ENCODE assay signal across 21 cellular contexts in genomic region chr2:41913311-41913710, GRCh38.
DNase-seq lines count a peak whose midpoint lies in the region; ATAC-seq and TF ChIP-seq lines count a peak whose summit lies in the region.
"Had no signal": no experiment of that assay in that cellular context is flagged by ENCODE, and none has a peak within 500 bp of the region (broad histone marks: within the 10 kb centered on the region; RNA-seq: fewer than 3 reads in every experiment).

No MANE protein-coding gene starts in this region.

- POLR2A ChIA-PET in IMR-90 (lab: Charles Lee; ENCODE audit: unreplicated experiment): no interaction called here
- POLR2A ChIA-PET in CD4-positive, alpha-beta T cell (lab: Charles Lee): no interaction called here

- H2AFZ ChIP-seq in IMR-90 (replicated peaks; ENCODE audit: low read length, poor library complexity): no peak overlapping the region

- H3K56ac ChIP-seq in IMR-90 (ENCODE audit: extremely low read depth, insufficient read depth, low read length): no peak overlapping the region

- H4K20me1 ChIP-seq in IMR-90 (ENCODE audit: insufficient read depth, low read length): no peaks in the 10 kb centered on the region

- no peak overlapping the region for H2AK5ac ChIP-seq in IMR-90 (ENCODE audit: low read depth, low read length)

- no TSS peak for BruUV-seq in IMR-90 (replicated peaks; lab: Mats Ljungman, UMichigan)

- no peak overlapping the region for H2BK20ac ChIP-seq in IMR-90 (ENCODE audit: low read depth, low read length)

- H3K79me1 ChIP-seq in IMR-90 (ENCODE audit: low read depth in 1 of 2, low read length in 2 of 2): no peaks in the 10 kb centered on the region

- no peak overlapping the region for H3K4ac ChIP-seq in IMR-90 (ENCODE audit: low read depth, low read length)

- no peak for TF ChIP-seq RAD21 in IMR-90 (IDR thresholded peaks at IDR 0.05; ENCODE audit: low read length)

- no peak overlapping the region for H3K4me3 ChIP-seq in IMR-90 (ENCODE audit: insufficient read depth, low read depth, low read length)
- no peak overlapping the region for H3K4me3 ChIP-seq in body of pancreas
- H3K4me3 ChIP-seq in left lung: no peak overlapping the region

- in situ Hi-C loops in IMR-90 (cut with MboI; ENCODE audit: low sequenced_read_pairs): no loop called here

- TF ChIP-seq CTCF in IMR-90 (conservative IDR thresholded peaks at IDR 0.05; ENCODE audit: low read depth, low read length) (no peak), body of pancreas (IDR thresholded peaks at IDR 0.05) (no peak), left lung (IDR thresholded peaks at IDR 0.05) (no peak)
- no peak for TF ChIP-seq CTCF in CD4-positive, alpha-beta T cell (IDR thresholded peaks at IDR 0.05)

- H3K4me2 ChIP-seq in IMR-90 (ENCODE audit: low read depth, low read length): no peak overlapping the region

- H2AK9ac ChIP-seq in IMR-90 (replicated peaks; ENCODE audit: low read depth, low read length, poor library complexity): no peak overlapping the region

- WGBS in IMR-90 (ENCODE audit: extremely low coverage in 2 of 2, insufficient read length in 1 of 2), 2 experiments: no CpG with 5 or more reads among the region's 8 CpGs
- WGBS in body of pancreas, 2 donors: 73 to 85% methylated on average over 8 of the region's 8 CpGs

- DNase-seq in IMR-90 (no peak), body of pancreas (no peak), left ventricle myocardium superior (no peak), sciatic nerve (ENCODE audit: low spot score) (no peak), NCI-H226 (no peak), NCI-H1930 (lab: John Stamatoyannopoulos, UW) (no peak), left lung (no peak)
- DNase-seq in CD4-positive, alpha-beta T cell: no peak
- DNase-seq: EL; GF-D8; KBM-7; NCI-H1092; NCI-H1436 treated with DMSO at 0.1 percent for 48 hours; NCI-H2029 treated with DMSO at 0.1 percent for 48 hours; NCI-H345; NCI-H524; NCI-H774; NK-92 treated with Interleukin-12 subunit alpha and Interleukin-12 subunit beta, amount 100 ng/mL, for 24 hours had no signal

- no peak overlapping the region for H4K5ac ChIP-seq in IMR-90 (ENCODE audit: low read depth, low read length)

- H3K27ac ChIP-seq in IMR-90 (ENCODE audit: insufficient read depth, low read length) (no peak overlapping the region), body of pancreas (no peak overlapping the region), left lung (no peak overlapping the region)
- no peak overlapping the region for H3K27ac ChIP-seq in CD4-positive, alpha-beta T cell (ENCODE audit: low read depth, low read length)
- H3K27ac ChIP-seq: RWPE1 had no signal

- H3K4me1 ChIP-seq in IMR-90 (ENCODE audit: control insufficient read depth, insufficient read depth, low read length) (peaks cover 6% of the 10 kb centered on the region), body of pancreas (no peaks in the 10 kb centered on the region), left lung (no peaks in the 10 kb centered on the region)

- H3K27ac Mint-ChIP-seq in CD4-positive, alpha-beta T cell: no peak overlapping the region
- H3K27ac Mint-ChIP-seq: B cell, CD14-positive monocyte had no signal

- no peaks in the 10 kb centered on the region for H3K36me3 Mint-ChIP-seq in CD4-positive, alpha-beta T cell (ENCODE audit: low read depth)
- H3K36me3 Mint-ChIP-seq: CD14-positive monocyte had no signal

- H2BK5ac ChIP-seq in IMR-90 (ENCODE audit: low read depth, low read length, poor library complexity, severe bottlenecking): no peak overlapping the region

- no peak overlapping the region for H3K18ac ChIP-seq in IMR-90 (ENCODE audit: low read depth, low read length)

- dilution Hi-C loops in IMR-90 (cut with HindIII; ENCODE audit: low sequenced_read_pairs, unreplicated experiment): no loop called here

- no peaks in the 10 kb centered on the region for H3K9me3 Mint-ChIP-seq in CD4-positive, alpha-beta T cell

- H3K14ac ChIP-seq in IMR-90 (replicated peaks; ENCODE audit: low read depth, low read length): no peak overlapping the region

- H4K8ac ChIP-seq in IMR-90 (ENCODE audit: low read depth in 2 of 2, low read length in 2 of 2): no peak overlapping the region

- ATAC-seq in IMR-90 (ENCODE audit: low read depth): no peak
- peak; percentile 47 for ATAC-seq in body of pancreas
- ATAC-seq in left ventricle myocardium superior: peak; percentile 87
- ATAC-seq in sciatic nerve: peak; percentile 71
- no peak for ATAC-seq in CD4-positive, alpha-beta T cell (ENCODE audit: poor library complexity)
- ATAC-seq in left lung: no peak

- H3K36me3 ChIP-seq in IMR-90 (ENCODE audit: control insufficient read depth, insufficient read depth, low read length) (no peaks in the 10 kb centered on the region), body of pancreas (replicated peaks in 1 of 2; ENCODE audit: insufficient read depth in 1 of 2, low read depth in 2 of 2) (no peaks in the 10 kb centered on the region), left lung (no peaks in the 10 kb centered on the region)

- TF ChIP-seq POLR2A in IMR-90 (IDR thresholded peaks at IDR 0.05; ENCODE audit: low read depth, low read length) (no peak), body of pancreas (IDR thresholded peaks at IDR 0.05) (no peak)

- H3K9ac ChIP-seq in IMR-90 (ENCODE audit: low read depth, low read length): no peak overlapping the region

- peaks cover 2% of the 10 kb centered on the region; the same call in 1 of the 2 replicates for H3K9me3 ChIP-seq in IMR-90 (ENCODE audit: control insufficient read depth, insufficient read depth, low read length)
- no peaks in the 10 kb centered on the region for H3K9me3 ChIP-seq in body of pancreas
- no peaks in the 10 kb centered on the region for H3K9me3 ChIP-seq in CD4-positive, alpha-beta T cell (ENCODE audit: control insufficient read depth, low read length)
- H3K9me3 ChIP-seq in left lung: no peaks in the 10 kb centered on the region

- H4K91ac ChIP-seq in IMR-90 (ENCODE audit: insufficient read depth, low read depth, low read length): no peak overlapping the region

- H2BK120ac ChIP-seq in IMR-90 (ENCODE audit: low read depth, low read length): no peak overlapping the region

- no peak overlapping the region for H3K23ac ChIP-seq in IMR-90 (ENCODE audit: low read depth, low read length)

- H3K9me1 ChIP-seq in IMR-90 (ENCODE audit: insufficient read depth, low read length): no peaks in the 10 kb centered on the region

- H3K27me3 Mint-ChIP-seq in CD4-positive, alpha-beta T cell: peaks cover 11% of the 10 kb centered on the region

- H3K4me1 Mint-ChIP-seq in CD4-positive, alpha-beta T cell (ENCODE audit: low read depth): no peaks in the 10 kb centered on the region
- H3K4me1 Mint-ChIP-seq: B cell had no signal

- no peak overlapping the region for H2BK15ac ChIP-seq in IMR-90 (ENCODE audit: low read depth, low read length)

- intact Hi-C loops in IMR-90 (cut with micrococcal nuclease): no loop called here
- intact Hi-C loops in body of pancreas (cut with DNase I): no loop called here
- intact Hi-C loops in left ventricle myocardium superior (cut with micrococcal nuclease): no loop called here
- intact Hi-C loops in sciatic nerve (cut with DNase I): loop anchor here (5.0 kb wide), 1 partner anchor 974 kb away; no protein-coding TSS in a partner anchor
- intact Hi-C loops in CD4-positive, alpha-beta T cell (cut with DNase I, micrococcal nuclease): no loop called here
- intact Hi-C loops in left lung (cut with DNase I): no loop called here

- CTCF ChIA-PET in IMR-90 (lab: Yijun Ruan, JAX): no interaction called here
- CTCF ChIA-PET in CD4-positive, alpha-beta T cell (lab: Charles Lee): no interaction called here

- H3K27me3 ChIP-seq in IMR-90 (ENCODE audit: control insufficient read depth, insufficient read depth, low read length): no peaks in the 10 kb centered on the region
- no peaks in the 10 kb centered on the region for H3K27me3 ChIP-seq in body of pancreas
- peaks cover 4% of the 10 kb centered on the region for H3K27me3 ChIP-seq in CD4-positive, alpha-beta T cell (ENCODE audit: control insufficient read depth, insufficient read depth, low read length)
- no peaks in the 10 kb centered on the region for H3K27me3 ChIP-seq in left lung

- no peak overlapping the region for H3K4me3 Mint-ChIP-seq in CD4-positive, alpha-beta T cell
- H3K4me3 Mint-ChIP-seq: B cell, CD14-positive monocyte had no signal

TF ChIP-seq in IMR-90, 13 proteins besides CTCF, POLR2A, EP300 and RAD21:
- peak; percentile 87 for TF ChIP-seq CEBPB (IDR thresholded peaks at IDR 0.05; ENCODE audit: low read depth, low read length)
- TF ChIP-seq RFX5 (IDR thresholded peaks at IDR 0.05; ENCODE audit: low read depth, low read length): no peak
- no peak for TF ChIP-seq USF2 (IDR thresholded peaks at IDR 0.05; ENCODE audit: low read depth, low read length)

Comparison
In these comparisons a context has a peak if more than half of its experiments do, and no peak if none do; other contexts are left out.
1. ATAC-seq: peak in body of pancreas (single experiment), left ventricle myocardium superior (single experiment) and sciatic nerve (single experiment); none in IMR-90 (single experiment), CD4-positive, alpha-beta T cell (single experiment) and left lung (single experiment).